ENCODE assay signal across 1 cellular context in the genomic region with DNA sequence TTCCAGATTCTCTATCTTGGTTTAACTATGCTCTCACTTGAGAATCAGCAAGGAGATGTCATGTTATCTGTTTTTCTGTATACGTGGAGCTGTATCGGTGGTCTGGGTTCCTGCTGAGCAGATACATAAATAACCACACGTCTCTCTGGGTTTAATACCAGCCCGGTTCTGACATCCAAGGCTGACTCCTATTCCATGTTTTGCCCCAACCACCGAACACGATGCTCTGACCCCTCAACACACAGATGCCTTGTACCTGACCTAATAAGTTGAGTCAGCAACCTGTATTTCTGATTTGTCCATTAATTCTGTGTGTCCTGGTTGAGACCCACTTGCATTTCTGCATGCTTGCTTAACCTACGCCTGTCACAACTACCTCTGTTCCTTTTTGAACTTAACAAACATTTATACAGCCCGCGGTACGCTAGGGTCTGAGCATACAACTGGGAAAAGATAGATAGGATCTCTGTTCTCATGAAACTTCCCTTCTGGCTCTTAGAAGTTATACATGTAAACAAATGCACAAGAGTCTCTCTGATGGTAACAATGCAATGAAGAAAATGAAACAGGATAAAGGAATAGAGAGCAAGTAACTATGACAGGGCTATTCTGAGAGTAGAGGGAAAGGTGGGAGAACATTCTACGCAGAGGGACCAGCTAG.
TF ChIP-seq lines count a peak whose summit lies in the region.

No MANE protein-coding gene starts in this region.

TF ChIP-seq in WTC11, 78 proteins besides CTCF, POLR2A, EP300 and RAD21 (continued from another document):
- TF ChIP-seq, protein P1, sequence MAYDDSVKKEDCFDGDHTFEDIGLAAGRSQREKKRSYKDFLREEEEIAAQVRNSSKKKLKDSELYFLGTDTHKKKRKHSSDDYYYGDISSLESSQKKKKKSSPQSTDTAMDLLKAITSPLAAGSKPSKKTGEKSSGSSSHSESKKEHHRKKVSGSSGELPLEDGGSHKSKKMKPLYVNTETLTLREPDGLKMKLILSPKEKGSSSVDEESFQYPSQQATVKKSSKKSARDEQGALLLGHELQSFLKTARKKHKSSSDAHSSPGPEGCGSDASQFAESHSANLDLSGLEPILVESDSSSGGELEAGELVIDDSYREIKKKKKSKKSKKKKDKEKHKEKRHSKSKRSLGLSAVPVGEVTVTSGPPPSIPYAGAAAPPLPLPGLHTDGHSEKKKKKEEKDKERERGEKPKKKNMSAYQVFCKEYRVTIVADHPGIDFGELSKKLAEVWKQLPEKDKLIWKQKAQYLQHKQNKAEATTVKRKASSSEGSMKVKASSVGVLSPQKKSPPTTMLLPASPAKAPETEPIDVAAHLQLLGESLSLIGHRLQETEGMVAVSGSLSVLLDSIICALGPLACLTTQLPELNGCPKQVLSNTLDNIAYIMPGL (CRISPR knock-in tag; IDR thresholded peaks at IDR 0.05): no peak
- TF ChIP-seq, protein P2, sequence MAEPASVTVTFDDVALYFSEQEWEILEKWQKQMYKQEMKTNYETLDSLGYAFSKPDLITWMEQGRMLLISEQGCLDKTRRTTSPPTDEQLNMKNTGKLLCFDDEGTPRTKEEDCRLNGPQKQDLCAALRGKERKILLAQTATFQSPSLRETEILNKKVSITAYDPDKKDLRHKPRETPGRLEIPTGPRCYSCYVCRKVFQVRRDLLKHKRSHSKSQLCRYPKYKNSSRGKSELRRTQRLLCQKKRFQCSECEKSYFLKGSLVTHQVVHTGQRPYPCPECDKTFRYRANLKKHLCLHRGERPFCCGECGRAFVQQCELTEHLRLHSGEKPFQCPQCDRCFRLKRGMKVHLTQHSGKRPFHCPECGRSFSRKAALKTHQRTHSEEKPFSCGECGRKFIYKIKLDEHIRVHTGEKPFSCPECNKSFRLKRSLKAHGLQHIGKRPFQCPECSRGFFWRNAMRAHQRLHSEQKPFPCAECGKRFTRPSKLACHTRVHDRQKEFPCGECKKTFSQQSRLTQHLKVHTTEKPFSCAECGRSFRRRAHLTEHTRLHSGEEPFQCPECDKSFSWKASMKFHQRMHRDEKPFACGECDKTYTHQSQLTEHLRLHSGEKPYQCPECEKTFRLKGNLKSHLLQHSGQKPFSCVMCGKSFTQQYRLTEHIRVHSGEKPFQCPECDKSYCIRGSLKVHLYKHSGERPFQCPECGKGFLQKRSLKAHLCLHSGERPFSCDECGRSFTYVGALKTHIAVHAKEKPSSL (CRISPR knock-in tag; conservative IDR thresholded peaks at IDR 0.05): no peak
- no peak for TF ChIP-seq KAT7 (CRISPR knock-in tag; IDR thresholded peaks at IDR 0.05; ENCODE audit: borderline replicate concordance)
- TF ChIP-seq, protein P3, sequence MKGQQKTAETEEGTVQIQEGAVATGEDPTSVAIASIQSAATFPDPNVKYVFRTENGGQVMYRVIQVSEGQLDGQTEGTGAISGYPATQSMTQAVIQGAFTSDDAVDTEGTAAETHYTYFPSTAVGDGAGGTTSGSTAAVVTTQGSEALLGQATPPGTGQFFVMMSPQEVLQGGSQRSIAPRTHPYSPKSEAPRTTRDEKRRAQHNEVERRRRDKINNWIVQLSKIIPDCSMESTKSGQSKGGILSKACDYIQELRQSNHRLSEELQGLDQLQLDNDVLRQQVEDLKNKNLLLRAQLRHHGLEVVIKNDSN (CRISPR knock-in tag; IDR thresholded peaks at IDR 0.05): no peak
- no peak for TF ChIP-seq HMGA2 (CRISPR knock-in tag; IDR thresholded peaks at IDR 0.05)
TF ChIP-seq in WTC11: peak in this region for 0.
